ENCODE assay signal across 9 cellular contexts in the genomic region with DNA sequence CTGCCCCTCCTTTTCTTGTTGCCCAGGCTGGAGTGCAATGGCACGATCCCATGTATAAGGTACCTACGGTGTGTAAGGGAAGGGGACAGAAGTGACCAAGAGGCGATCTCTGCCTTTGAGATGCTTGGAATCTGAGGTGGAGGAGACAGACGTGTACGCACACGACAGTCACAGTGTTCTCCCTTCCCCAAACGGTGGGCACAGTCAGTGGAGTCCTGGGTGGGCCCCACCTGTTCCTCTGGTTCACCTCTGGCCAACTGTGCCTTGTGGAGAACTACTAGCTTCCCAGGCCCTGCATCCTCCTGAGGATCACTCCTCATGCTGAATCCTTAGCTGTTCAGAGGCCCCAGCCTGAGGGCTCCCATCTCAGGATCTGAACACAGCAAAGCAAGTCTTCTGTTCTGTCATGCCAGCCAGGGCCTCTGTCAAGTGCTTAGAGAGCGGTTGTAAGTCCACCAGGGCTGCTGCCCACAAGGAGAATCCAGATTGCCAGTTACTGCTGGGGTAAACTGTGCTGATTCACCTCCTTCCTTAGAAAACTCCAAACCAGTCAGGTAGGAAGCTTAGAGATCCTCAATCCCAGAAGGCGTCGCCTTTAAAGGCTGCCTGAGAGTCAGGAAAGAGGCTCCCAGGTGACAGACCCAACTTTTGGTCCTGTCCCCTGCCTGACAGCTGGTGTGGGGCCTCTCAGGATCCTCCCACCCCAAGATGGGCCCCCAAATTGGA. TPM values are rescaled to one million over a fixed set of nuclear protein-coding genes. Genes with fewer than 3 reads are reported as not detected.
DNase-seq lines count a peak whose midpoint lies in the region; ATAC-seq and TF ChIP-seq lines count a peak whose summit lies in the region.
"Had no signal": no experiment of that assay in that cellular context is flagged by ENCODE, and none has a peak within 500 bp of the region (broad histone marks: within the 10 kb centered on the region; RNA-seq: fewer than 3 reads in every experiment).

No MANE protein-coding gene starts in this region.

- POLR2A ChIA-PET in Panc1 (lab: Charles Lee): interaction anchor here (0.7 kb wide), 1 partner anchor 356 kb away, joined by 4 read pairs; no protein-coding TSS in a partner anchor

- no peaks in the 10 kb centered on the region for H4K20me1 ChIP-seq in DOHH2 (ENCODE audit: control insufficient read depth, insufficient read depth, low read depth, low read length)

- H3K4me1 ChIP-seq in DOHH2 (ENCODE audit: control insufficient read depth, low read length): peaks cover 19% of the 10 kb centered on the region
- H3K4me1 ChIP-seq in Panc1 (ENCODE audit: control insufficient read depth, insufficient read depth, low read length): peaks cover 57% of the 10 kb centered on the region
- peaks cover 21% of the 10 kb centered on the region for H3K4me1 ChIP-seq in prostate gland (replicated peaks)
- H3K4me1 ChIP-seq in Peyer's patch: peaks cover 0 to 52% (median 1%) of the 10 kb centered on the region in 4 donors

- H3K9me2 ChIP-seq in DOHH2 (replicated peaks; ENCODE audit: control insufficient read depth, low read length): no peaks in the 10 kb centered on the region

- peak overlapping the region; percentile 99 for H3K4me3 ChIP-seq in DOHH2 (ENCODE audit: low read length)
- peak overlapping the region; percentile 98 to 99 for H3K4me3 ChIP-seq in Panc1 (ENCODE audit: low read depth in 2 of 2, low read length in 2 of 2)
- H3K4me3 ChIP-seq in epithelial cell of proximal tubule (ENCODE audit: low read depth, low read length): peak overlapping the region; percentile 99
- peak overlapping the region in 1 of 2 donors; percentile 65 for H3K4me3 ChIP-seq in prostate gland
- H3K4me3 ChIP-seq in Peyer's patch: peak overlapping the region in 2 of 4 donors; percentile 93 to 98

- H3K4me2 ChIP-seq in DOHH2 (ENCODE audit: low read length): peak overlapping the region; percentile 99

- H3K36me3 ChIP-seq in DOHH2 (ENCODE audit: control insufficient read depth, low read length) (peaks cover 10% of the 10 kb centered on the region), Panc1 (ENCODE audit: control insufficient read depth, insufficient read depth, low read length) (peaks cover 6% of the 10 kb centered on the region; the same call in 1 of the 2 replicates), prostate gland (no peaks in the 10 kb centered on the region), Peyer's patch (no peaks in the 10 kb centered on the region)

- ATAC-seq in Panc1: no peak
- no peak for ATAC-seq in HG02798 (IDR thresholded peaks at IDR 0.05; ENCODE audit: poor library complexity, unreplicated experiment)
- ATAC-seq in HG03280 (IDR thresholded peaks at IDR 0.05; ENCODE audit: unreplicated experiment): no peak

- in situ Hi-C loops in Panc1 (cut with HindIII; ENCODE audit: low pct_unique_long_range_greater_than_20kb, low sequenced_read_pairs): no loop called here

- no TSS peak for BruUV-seq in Panc1 (replicated peaks; lab: Mats Ljungman, UMichigan)

- H3K27me3 ChIP-seq in DOHH2 (ENCODE audit: control insufficient read depth, low read length) (no peaks in the 10 kb centered on the region), Panc1 (ENCODE audit: control insufficient read depth, insufficient read depth, low read length) (no peaks in the 10 kb centered on the region), prostate gland (replicated peaks; ENCODE audit: insufficient read depth) (no peaks in the 10 kb centered on the region), Peyer's patch (no peaks in the 10 kb centered on the region)

- H3K9me3 ChIP-seq in DOHH2 (ENCODE audit: control insufficient read depth, insufficient read depth, low read length): no peaks in the 10 kb centered on the region
- H3K9me3 ChIP-seq in Panc1 (ENCODE audit: control insufficient read depth, insufficient read depth, low read depth, low read length): no peaks in the 10 kb centered on the region
- no peaks in the 10 kb centered on the region for H3K9me3 ChIP-seq in prostate gland
- H3K9me3 ChIP-seq in Peyer's patch: no peaks in the 10 kb centered on the region

- CTCF ChIA-PET in Panc1 (lab: Charles Lee): no interaction called here

- TF ChIP-seq CTCF in DOHH2 (IDR thresholded peaks at IDR 0.05; ENCODE audit: low read depth, low read length, poor library complexity, severe bottlenecking): no peak
- no peak for TF ChIP-seq CTCF in Panc1 (IDR thresholded peaks at IDR 0.05)
- no peak for TF ChIP-seq CTCF in epithelial cell of proximal tubule (conservative IDR thresholded peaks at IDR 0.05; ENCODE audit: low read depth, low read length)
- TF ChIP-seq CTCF in prostate gland (IDR thresholded peaks at IDR 0.05): no peak
- TF ChIP-seq CTCF in Peyer's patch (IDR thresholded peaks at IDR 0.05): no peak

- no peaks in the 10 kb centered on the region for H3F3A ChIP-seq in DOHH2 (ENCODE audit: control insufficient read depth, insufficient read depth)

- intact Hi-C loops in Panc1 (cut with micrococcal nuclease; ENCODE audit: unreplicated experiment): no loop called here
- intact Hi-C loops in prostate gland (cut with DNase I): no loop called here

- DNase-seq in Panc1 (ENCODE audit: low read depth, low spot score) (no peak), epithelial cell of proximal tubule (ENCODE audit: low read depth) (no peak), prostate gland (ENCODE audit: low spot score) (no peak), ecto neural progenitor cell (ENCODE audit: low spot score) (no peak), Peyer's patch (no peak)
- DNase-seq: activated CD4-positive, alpha-beta T cell treated with anti-CD3 and anti-CD28 coated beads, Interleukin-2, amount 50 U/mL, for 1 hour had no signal

- 75% methylated on average over 10 of the region's 10 CpGs for WGBS in prostate gland

- TF ChIP-seq POLR2A in prostate gland (IDR thresholded peaks at IDR 0.05) (no peak), Peyer's patch (IDR thresholded peaks at IDR 0.05) (no peak)

- peaks cover 46% of the 10 kb centered on the region for H3K79me2 ChIP-seq in DOHH2 (ENCODE audit: control insufficient read depth, low read length)

- H3K27ac ChIP-seq in DOHH2 (ENCODE audit: low read depth, low read length): no peak overlapping the region
- H3K27ac ChIP-seq in Panc1 (ENCODE audit: low read length): peak overlapping the region; percentile 98
- H3K27ac ChIP-seq in prostate gland: peak overlapping the region; percentile 81 to 87
- H3K27ac ChIP-seq in Peyer's patch: peak overlapping the region in 2 of 4 donors; percentile 89 to 91

RNA-seq across cellular contexts. Expression of gene SLC35F6, which starts 1.6 kb away (rescaled TPM):
- total RNA-seq in Panc1 (2021; ENCODE audit: unreplicated experiment): 67.3 TPM
- polyA plus RNA-seq in Panc1 (2012; ENCODE audit: insufficient read length): 49.4 TPM
- 27.2 and 67.1 TPM in 2 replicates for total RNA-seq in epithelial cell of proximal tubule
- 10 to 100 TPM; 56.6 to 58.6 TPM for total RNA-seq in prostate gland
- 10 to 100 TPM; 13.2 to 49.1 (median 38.1) TPM for total RNA-seq in Peyer's patch

RNA-seq across cellular contexts. Expression of gene CENPA, which starts 20.2 kb away (rescaled TPM):
- total RNA-seq in Panc1 (2021; ENCODE audit: unreplicated experiment) (55.0 TPM), epithelial cell of proximal tubule (24.4 and 33.7 TPM in 2 replicates), prostate gland (under 1 TPM; 0.23 to 0.68 TPM), Peyer's patch (1 to 10 TPM in 2 of 4 donors, not detected in 2; 1.6 to 2.1 TPM)
- 14.4 TPM for polyA plus RNA-seq in Panc1 (2012; ENCODE audit: insufficient read length)
